In the genomic region with DNA sequence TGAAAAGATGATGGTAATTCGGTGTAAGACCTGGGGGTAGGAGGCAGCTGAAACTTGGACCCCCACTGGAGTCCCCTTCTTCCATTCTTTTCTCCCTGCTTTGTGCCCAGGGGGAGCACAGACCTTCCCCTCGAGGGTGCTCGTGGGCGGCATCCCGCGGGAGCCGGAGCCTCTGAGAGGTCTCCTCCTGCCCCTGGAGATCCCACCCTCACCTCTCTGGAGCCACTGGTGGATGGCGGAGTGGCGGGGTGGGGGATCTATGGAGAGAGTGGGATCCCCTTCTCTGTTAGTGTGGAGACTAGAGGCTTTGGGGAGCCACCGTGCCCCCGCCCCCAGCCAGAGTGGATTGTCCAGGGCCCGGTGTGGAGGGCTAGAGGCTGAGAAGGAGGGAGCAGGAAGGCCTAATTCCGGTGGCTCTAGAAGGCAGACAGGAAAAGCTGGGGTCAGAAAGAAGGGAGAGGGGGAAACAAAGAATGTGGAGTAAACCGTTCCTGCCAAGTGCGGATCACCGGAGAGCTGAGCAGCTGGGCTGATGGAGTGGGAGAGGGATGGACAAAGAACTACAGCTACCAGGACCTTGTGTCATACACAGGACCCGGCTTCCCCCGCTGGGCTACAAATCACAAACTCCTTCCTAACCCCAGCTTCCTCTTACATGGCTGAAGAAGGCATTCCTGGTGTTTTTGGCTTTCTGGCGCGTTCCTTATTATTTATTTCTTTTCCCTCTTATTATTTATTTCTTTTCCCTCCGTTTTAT, we compare ENCODE assay signal across 35 cellular contexts. TPM values are rescaled to one million over a fixed set of nuclear protein-coding genes. Genes with fewer than 3 reads are reported as not detected.
DNase-seq lines count a peak whose midpoint lies in the region; ATAC-seq and TF ChIP-seq lines count a peak whose summit lies in the region.
"Had no signal": no experiment of that assay in that cellular context is flagged by ENCODE, and none has a peak within 500 bp of the region (broad histone marks: within the 10 kb centered on the region; RNA-seq: fewer than 3 reads in every experiment).

No MANE protein-coding gene starts in this region.

- ATAC-seq in HG02571 (IDR thresholded peaks at IDR 0.05; ENCODE audit: unreplicated experiment) (no peak), GM21381 (IDR thresholded peaks at IDR 0.05; ENCODE audit: unreplicated experiment) (no peak)
- ATAC-seq: gastrocnemius medialis, natural killer cell had no signal

- peaks cover 22% of the 10 kb centered on the region for H3K4me1 Mint-ChIP-seq in activated naive CD4-positive, alpha-beta T cell treated with anti-CD3 and anti-CD28 coated beads, Interleukin-2, amount 50 U/mL, for 24 hours
- peaks cover 49% of the 10 kb centered on the region for H3K4me1 Mint-ChIP-seq in endothelial cell (ENCODE audit: unreplicated experiment)
- peaks cover 25% of the 10 kb centered on the region for H3K4me1 Mint-ChIP-seq in nephron

- peaks cover 1% of the 10 kb centered on the region for H3K27me3 Mint-ChIP-seq in activated naive CD4-positive, alpha-beta T cell treated with anti-CD3 and anti-CD28 coated beads, Interleukin-2, amount 50 U/mL, for 24 hours
- H3K27me3 Mint-ChIP-seq in endothelial cell (ENCODE audit: unreplicated experiment) (peaks cover 5% of the 10 kb centered on the region), nephron (ENCODE audit: low read depth) (peaks cover 29% of the 10 kb centered on the region)
- H3K27me3 Mint-ChIP-seq: activated CD4-positive, alpha-beta memory T cell treated with anti-CD3 and anti-CD28 coated beads, Interleukin-2, amount 10 ng/mL, durations not matched to agents 7 days and 5 days had no signal

- H3K27ac Mint-ChIP-seq in activated naive CD4-positive, alpha-beta T cell treated with anti-CD3 and anti-CD28 coated beads, Interleukin-2, amount 50 U/mL, for 24 hours, result peak overlapping the region; percentile 14
- H3K27ac Mint-ChIP-seq in endothelial cell (ENCODE audit: unreplicated experiment), result peak overlapping the region; percentile 83
- peak overlapping the region; percentile 43 to 93 (median 86) for H3K27ac Mint-ChIP-seq in nephron
- H3K27ac Mint-ChIP-seq: activated CD4-positive, alpha-beta memory T cell treated with anti-CD3 and anti-CD28 coated beads, Interleukin-2, amount 10 ng/mL, durations not matched to agents 7 days and 5 days; mesothelial cell of epicardium had no signal

- peaks cover 6% of the 10 kb centered on the region for H3K36me3 Mint-ChIP-seq in activated naive CD4-positive, alpha-beta T cell treated with anti-CD3 and anti-CD28 coated beads, Interleukin-2, amount 50 U/mL, for 24 hours
- no peaks in the 10 kb centered on the region for H3K36me3 Mint-ChIP-seq in endothelial cell (ENCODE audit: low read depth, unreplicated experiment)
- no peaks in the 10 kb centered on the region for H3K36me3 Mint-ChIP-seq in nephron (ENCODE audit: low read depth)
- H3K36me3 Mint-ChIP-seq: mesothelial cell of epicardium, natural killer cell had no signal

- H3K4me3 Mint-ChIP-seq in activated naive CD4-positive, alpha-beta T cell treated with anti-CD3 and anti-CD28 coated beads, Interleukin-2, amount 50 U/mL, for 24 hours, result no peak overlapping the region
- H3K4me3 Mint-ChIP-seq in endothelial cell (ENCODE audit: unreplicated experiment) (no peak overlapping the region), nephron (peak overlapping the region in 2 of 3 experiments; percentile 30 to 39)
- H3K4me3 Mint-ChIP-seq: activated CD4-positive, alpha-beta memory T cell treated with anti-CD3 and anti-CD28 coated beads, Interleukin-2, amount 10 ng/mL, durations not matched to agents 7 days and 5 days; mesothelial cell of epicardium; natural killer cell had no signal

- TF ChIP-seq CTCF in endothelial cell (IDR thresholded peaks at IDR 0.05; ENCODE audit: unreplicated experiment), result no peak
- no peak for TF ChIP-seq CTCF in nephron (IDR thresholded peaks at IDR 0.05; ENCODE audit: unreplicated experiment in 3 of 3)

- DNase-seq in activated naive CD4-positive, alpha-beta T cell treated with Interleukin-2 at 50 U/mL for 16 hours, result no peak
- DNase-seq in endothelial cell (ENCODE audit: low spot score), result no peak
- DNase-seq in UCSD-AML1 (lab: John Stamatoyannopoulos, UW; ENCODE audit: unreplicated experiment), result no peak
- no peak for DNase-seq in stimulated activated CD8-positive, alpha-beta memory T cell treated with anti-CD3 and anti-CD28 coated beads, Interleukin-4, amount 100 ng/mL, for 48 hours
- DNase-seq: activated CD4-positive, alpha-beta memory T cell treated with anti-CD3 and anti-CD28 coated beads, Interleukin-2, amount 10 ng/mL, durations not matched to agents 7 days and 5 days; activated CD4-positive, CD25-positive, alpha-beta regulatory T cell treated with anti-CD3 and anti-CD28 coated beads, Interleukin-2, amount 50 U/mL, for 72 hours; activated effector memory CD4-positive, alpha-beta T cell treated with anti-CD3 and anti-CD28 coated beads, Interleukin-2, amount 50 U/mL, for 16 hours; central memory CD4-positive, alpha-beta T cell; dermis blood vessel endothelial cell; gastrocnemius medialis; HCEC 1CT; KBM-7; left lung; MG63; natural killer cell; NCI-H1417; NCI-H2081 treated with DMSO at 0.1 percent for 48 hours; NCI-H345; NCI-H774; pancreas; RPMI8226; stimulated activated CD4-positive, alpha-beta T cell treated with anti-CD3 and anti-CD28 coated beads, Interleukin-2, amount 100 ng/mL, for 48 hours; stimulated activated naive CD4-positive, alpha-beta T cell; T-helper 1 cell; testis had no signal

- H3K9me3 Mint-ChIP-seq in activated naive CD4-positive, alpha-beta T cell treated with anti-CD3 and anti-CD28 coated beads, Interleukin-2, amount 50 U/mL, for 24 hours, result no peaks in the 10 kb centered on the region
- H3K9me3 Mint-ChIP-seq in endothelial cell (ENCODE audit: unreplicated experiment), result no peaks in the 10 kb centered on the region
- H3K9me3 Mint-ChIP-seq in nephron, result peaks cover 9% of the 10 kb centered on the region
- H3K9me3 Mint-ChIP-seq: activated CD4-positive, alpha-beta memory T cell treated with anti-CD3 and anti-CD28 coated beads, Interleukin-2, amount 10 ng/mL, durations not matched to agents 7 days and 5 days; mesothelial cell of epicardium; natural killer cell had no signal

RNA-seq across cellular contexts. Expression of gene KCNJ1, which starts 41.9 kb away (rescaled TPM):
- not detected for total RNA-seq in endothelial cell (ENCODE audit: unreplicated experiment)
- total RNA-seq: A172; activated CD4-positive, alpha-beta memory T cell treated with anti-CD3 and anti-CD28 coated beads, Interleukin-2, amount 10 ng/mL, durations not matched to agents 7 days and 5 days; hepatocyte; HT1080; left lung; mesothelial cell of epicardium; natural killer cell; right atrium auricular region; SK-MEL-5 had no signal

Comparison
In these comparisons a context has a peak if more than half of its experiments do, and no peak if none do; other contexts are left out.
1. H3K27ac Mint-ChIP-seq: peak in every context shown above with its lines; median percentile 86 in nephron; 83 in endothelial cell; 14 in activated naive CD4-positive, alpha-beta T cell treated with anti-CD3 and anti-CD28 coated beads, Interleukin-2, amount 50 U/mL, for 24 hours.
2. H3K4me3 Mint-ChIP-seq: peak in nephron (2 of 3); none in activated naive CD4-positive, alpha-beta T cell treated with anti-CD3 and anti-CD28 coated beads, Interleukin-2, amount 50 U/mL, for 24 hours (single experiment) and endothelial cell (single experiment).